Comparison of ENCODE assay signal across 18 cellular contexts in genomic region chr6:104407957-104408356, GRCh38.
DNase-seq lines count a peak whose midpoint lies in the region; ATAC-seq and TF ChIP-seq lines count a peak whose summit lies in the region.
"Had no signal": no experiment of that assay in that cellular context is flagged by ENCODE, and none has a peak within 500 bp of the region (broad histone marks: within the 10 kb centered on the region; RNA-seq: fewer than 3 reads in every experiment).

No MANE protein-coding gene starts in this region.

- H3K27me3 ChIP-seq in testis, result no peaks in the 10 kb centered on the region
- H3K27me3 ChIP-seq in colonic mucosa, result no peaks in the 10 kb centered on the region

- peak overlapping the region in 1 of 2 donors; percentile 23 for H3K27ac Mint-ChIP-seq in effector memory CD8-positive, alpha-beta T cell
- H3K27ac Mint-ChIP-seq in nephron progenitor cell, result peak overlapping the region; percentile 57

- H3K36me3 ChIP-seq in SK-N-MC (ENCODE audit: insufficient read depth, low read length) (no peaks in the 10 kb centered on the region), testis (ENCODE audit: low read depth, missing control alignments) (no peaks in the 10 kb centered on the region), colonic mucosa (no peaks in the 10 kb centered on the region)

- no peak for TF ChIP-seq CTCF in nephron progenitor cell (IDR thresholded peaks at IDR 0.05)
- no peak for TF ChIP-seq CTCF in testis (IDR thresholded peaks at IDR 0.05)
- TF ChIP-seq CTCF in colonic mucosa (IDR thresholded peaks at IDR 0.05), result no peak

- H3K9me3 ChIP-seq in SK-N-MC (ENCODE audit: low read depth, low read length) (no peaks in the 10 kb centered on the region; the same call in 1 of the 2 replicates), testis (no peaks in the 10 kb centered on the region), colonic mucosa (no peaks in the 10 kb centered on the region)
- H3K9me3 ChIP-seq: Caco-2 had no signal

- peaks cover 0 to 3% of the 10 kb centered on the region in 2 donors for H3K4me1 Mint-ChIP-seq in effector memory CD8-positive, alpha-beta T cell (ENCODE audit: low read depth in 2 of 2)
- peaks cover 10% of the 10 kb centered on the region for H3K4me1 Mint-ChIP-seq in nephron progenitor cell

- H3K4me1 ChIP-seq in testis, result no peaks in the 10 kb centered on the region
- H3K4me1 ChIP-seq in colonic mucosa, result no peaks in the 10 kb centered on the region
- H3K4me1 ChIP-seq: Caco-2 had no signal

- peaks cover 0 to under 1% of the 10 kb centered on the region in 2 donors for H3K9me3 Mint-ChIP-seq in effector memory CD8-positive, alpha-beta T cell
- no peaks in the 10 kb centered on the region for H3K9me3 Mint-ChIP-seq in nephron progenitor cell

- ATAC-seq in effector memory CD8-positive, alpha-beta T cell (replicated peaks), result peak; percentile 58
- ATAC-seq: GM12878 had no signal

- 77 to 82% methylated on average over 3 of the region's 3 CpGs for WGBS in testis, 2 donors

- DNase-seq in NCI-H2227 (lab: John Stamatoyannopoulos, UW; ENCODE audit: unreplicated experiment) (peak; percentile 4), SK-N-MC (ENCODE audit: low read depth, low spot score) (no peak), nephron progenitor cell (no peak), T-helper 1 cell (no peak), dedifferentiated amniotic fluid mesenchymal stem cell (ENCODE audit: extremely low spot score) (no peak), testis (no peak), colonic mucosa (no peak)
- DNase-seq in effector memory CD8-positive, alpha-beta T cell, result no peak
- DNase-seq: C1 segment of cervical spinal cord; Caco-2; CD4-positive, alpha-beta memory T cell; DMS79; EL; GDM1; GM23248; H7; HCEC 1CT had no signal

- H3K27ac ChIP-seq in SK-N-MC (peak overlapping the region; percentile 42), testis (no peak overlapping the region), colonic mucosa (no peak overlapping the region)
- H3K27ac ChIP-seq: GM23248 had no signal

- no peaks in the 10 kb centered on the region for H3K27me3 Mint-ChIP-seq in effector memory CD8-positive, alpha-beta T cell
- no peaks in the 10 kb centered on the region for H3K27me3 Mint-ChIP-seq in nephron progenitor cell (ENCODE audit: low read depth, poor library complexity)
- H3K27me3 Mint-ChIP-seq: CD4-positive, alpha-beta memory T cell had no signal

- H3K36me3 Mint-ChIP-seq in effector memory CD8-positive, alpha-beta T cell (ENCODE audit: insufficient read depth), result no peaks in the 10 kb centered on the region
- no peaks in the 10 kb centered on the region for H3K36me3 Mint-ChIP-seq in nephron progenitor cell (ENCODE audit: low read depth)
- H3K36me3 Mint-ChIP-seq: CD4-positive, alpha-beta memory T cell had no signal

- intact Hi-C loops in testis (cut with DNase I; ENCODE audit: low total_unique reads), result no loop called here
- intact Hi-C loops in colonic mucosa (cut with DNase I), result no loop called here

- H3K4me3 ChIP-seq in SK-N-MC (no peak overlapping the region), testis (no peak overlapping the region), colonic mucosa (no peak overlapping the region)
- H3K4me3 ChIP-seq: GM12878, GM23248 had no signal

- no peak overlapping the region for H3K9ac ChIP-seq in SK-N-MC (ENCODE audit: insufficient read length)
- no peak overlapping the region for H3K9ac ChIP-seq in colonic mucosa (ENCODE audit: low read depth in 2 of 2, low read length in 2 of 2)
- H3K9ac ChIP-seq: GM23248 had no signal

- no peak overlapping the region for H3K4me3 Mint-ChIP-seq in effector memory CD8-positive, alpha-beta T cell
- H3K4me3 Mint-ChIP-seq in nephron progenitor cell, result no peak overlapping the region
- H3K4me3 Mint-ChIP-seq: CD4-positive, alpha-beta memory T cell had no signal

- no peak for TF ChIP-seq POLR2A in testis (IDR thresholded peaks at IDR 0.05)
